In the genomic region with DNA sequence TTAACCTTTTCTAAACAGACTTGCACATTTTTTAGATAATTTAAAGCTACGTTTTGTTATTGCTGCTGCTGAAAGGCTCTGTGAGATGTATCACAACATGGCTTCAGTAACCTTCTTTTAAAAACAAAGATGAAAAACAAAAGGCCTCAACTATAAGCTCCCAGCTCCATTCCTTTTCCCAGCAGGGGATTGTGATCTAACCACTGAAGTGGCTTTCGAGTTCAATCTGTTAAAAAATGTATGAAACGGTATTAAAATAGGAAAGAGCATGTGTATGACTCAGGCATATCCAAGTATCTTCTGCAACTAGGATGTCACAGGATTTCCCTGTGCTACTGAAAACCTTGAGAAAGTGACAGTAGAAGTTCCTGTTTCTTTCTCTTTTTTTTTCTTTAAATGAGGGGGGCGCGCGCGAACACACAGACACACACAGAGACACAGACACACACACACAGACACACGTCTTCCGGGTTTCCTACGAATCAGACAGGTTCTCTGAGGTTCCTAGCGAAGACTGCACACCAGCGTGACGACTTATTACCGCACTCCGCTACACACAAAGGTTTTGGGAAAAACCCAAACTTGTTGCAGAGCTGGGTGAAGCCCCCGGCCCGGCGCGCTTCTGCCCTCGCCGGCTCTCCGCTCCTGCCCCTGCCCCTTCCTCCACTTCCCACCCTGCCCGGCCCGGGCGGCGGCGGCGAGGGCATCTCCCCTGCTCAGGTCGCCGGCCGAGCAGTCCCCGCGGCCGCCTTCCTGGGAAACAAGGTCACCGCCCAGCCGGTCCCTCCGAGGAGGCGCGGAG, we compare ENCODE assay signal across 8 cellular contexts.
DNase-seq lines count a peak whose midpoint lies in the region; ATAC-seq and TF ChIP-seq lines count a peak whose summit lies in the region.

No MANE protein-coding gene starts in this region.

- H3K27me3 Mint-ChIP-seq in dendritic cell treated with granulocyte-macrophage colony-stimulating factor and Interleukin-4, amounts not matched to agents 40 ng/mL and 50 ng/mL, for 4 days, result no peaks in the 10 kb centered on the region

- H3K36me3 Mint-ChIP-seq in dendritic cell treated with granulocyte-macrophage colony-stimulating factor and Interleukin-4, amounts not matched to agents 40 ng/mL and 50 ng/mL, for 4 days (ENCODE audit: low read depth), result peaks cover 35% of the 10 kb centered on the region

- peak overlapping the region; percentile 89 for H3K4me3 ChIP-seq in lower lobe of right lung

- ATAC-seq in HG02759 (IDR thresholded peaks at IDR 0.05; ENCODE audit: unreplicated experiment) (peak; percentile 67), lower lobe of right lung (peak; percentile 67 to 79)

- peak overlapping the region; percentile 84 for H3K4me3 Mint-ChIP-seq in dendritic cell treated with granulocyte-macrophage colony-stimulating factor and Interleukin-4, amounts not matched to agents 40 ng/mL and 50 ng/mL, for 4 days

- TF ChIP-seq CTCF in GM13976 (IDR thresholded peaks at IDR 0.05; ENCODE audit: borderline replicate concordance, control extremely low read depth, extremely low read depth, insufficient read depth, missing control alignments), result no peak
- TF ChIP-seq CTCF in lower lobe of right lung (IDR thresholded peaks at IDR 0.05), result no peak

- DNase-seq in GM13976 (ENCODE audit: low spot score) (peak; percentile 56), NCI-H2171 treated with DMSO at 0.1 percent for 48 hours (lab: John Stamatoyannopoulos, UW) (peak; percentile 74), lower lobe of right lung (peak; percentile 76), NCI-H1048 (lab: John Stamatoyannopoulos, UW) (no peak)
- DNase-seq in activated CD4-positive, alpha-beta T cell treated with anti-CD3 and anti-CD28 coated beads for 24 hours (ENCODE audit: low read depth in 2 of 2), result peak; percentile 52 to 58
- peak; percentile 45 to 65 (median 53) for DNase-seq in stimulated activated CD4-positive, alpha-beta T cell treated with anti-CD3 and anti-CD28 coated beads, TNF-alpha, amount 100 ng/mL, for 1 hour (ENCODE audit: low read depth in 3 of 3, low spot score in 1 of 3)

- H3K4me1 Mint-ChIP-seq in dendritic cell treated with granulocyte-macrophage colony-stimulating factor and Interleukin-4, amounts not matched to agents 40 ng/mL and 50 ng/mL, for 4 days (ENCODE audit: low read depth), result peaks cover 67% of the 10 kb centered on the region

- no peaks in the 10 kb centered on the region for H3K9me3 Mint-ChIP-seq in dendritic cell treated with granulocyte-macrophage colony-stimulating factor and Interleukin-4, amounts not matched to agents 40 ng/mL and 50 ng/mL, for 4 days

- intact Hi-C loops in dendritic cell treated with granulocyte-macrophage colony-stimulating factor and Interleukin-4, amounts not matched to agents 40 ng/mL and 50 ng/mL, for 4 days (cut with micrococcal nuclease), result no loop called here
- intact Hi-C loops in lower lobe of right lung (cut with DNase I), result no loop called here

- H3K27me3 ChIP-seq in lower lobe of right lung (ENCODE audit: low read depth), result no peaks in the 10 kb centered on the region

- peak overlapping the region; percentile 98 for H3K27ac ChIP-seq in lower lobe of right lung

- no peaks in the 10 kb centered on the region for H3K9me3 ChIP-seq in lower lobe of right lung

- peak overlapping the region; percentile 91 for H3K27ac Mint-ChIP-seq in dendritic cell treated with granulocyte-macrophage colony-stimulating factor and Interleukin-4, amounts not matched to agents 40 ng/mL and 50 ng/mL, for 4 days

- in situ Hi-C loops in GM13976 (cut with MboI; ENCODE audit: low sequenced_read_pairs, unreplicated experiment), result no loop called here

- H3K36me3 ChIP-seq in lower lobe of right lung, result no peaks in the 10 kb centered on the region

- H3K4me1 ChIP-seq in lower lobe of right lung, result peaks cover 73% of the 10 kb centered on the region
